ENCODE assay signal across 13 cellular contexts in genomic region chr10:117545141-117546019, GRCh38. TPM values are rescaled to one million over a fixed set of nuclear protein-coding genes. Genes with fewer than 3 reads are reported as not detected.
DNase-seq lines count a peak whose midpoint lies in the region; ATAC-seq, FAIRE-seq and TF ChIP-seq lines count a peak whose summit lies in the region.
"Had no signal": no experiment of that assay in that cellular context is flagged by ENCODE, and none has a peak within 500 bp of the region (broad histone marks: within the 10 kb centered on the region; RNA-seq: fewer than 3 reads in every experiment).

No MANE protein-coding gene starts in this region.

- H3K4me1 ChIP-seq in HUES6 (ENCODE audit: control insufficient read depth, insufficient read depth, low read length) (peaks cover 40% of the 10 kb centered on the region), HepG2 (ENCODE audit: insufficient read depth, low read length) (peaks cover 7% of the 10 kb centered on the region), stomach smooth muscle (ENCODE audit: control insufficient read depth, insufficient read depth, low read length) (peaks cover 44% of the 10 kb centered on the region)

- H3K4me3 ChIP-seq in HUES6 (ENCODE audit: low read depth, low read length), result peak overlapping the region; percentile 49
- H3K4me3 ChIP-seq in HepG2 (replicated peaks in 1 of 3; ENCODE audit: insufficient read depth in 1 of 3, low read depth in 2 of 3, low read length in 3 of 3), result no peak overlapping the region
- H3K4me3 ChIP-seq in stomach smooth muscle (ENCODE audit: low read length in 2 of 2), result peak overlapping the region; percentile 31 to 61

- H4K20me1 ChIP-seq in HepG2 (ENCODE audit: insufficient read depth, low read length), result no peaks in the 10 kb centered on the region

- H3K79me2 ChIP-seq in HepG2 (ENCODE audit: insufficient read depth, low read length), result no peaks in the 10 kb centered on the region

- DNase-seq in HepG2 (ENCODE audit: low spot score) (no peak), dedifferentiated amniotic fluid mesenchymal stem cell (ENCODE audit: extremely low spot score) (no peak)
- DNase-seq in stimulated activated CD4-positive, alpha-beta T cell treated with anti-CD3 and anti-CD28 coated beads, Interleukin-2, amount 100 ng/mL, for 24 hours, result no peak
- DNase-seq: GF-D8, NCI-H2171, transverse colon had no signal

- POLR2A ChIA-PET in HepG2 (lab: Yijun Ruan, JAX), result no interaction called here

- ATAC-seq in HepG2 (peak; percentile 50), GM19351 (IDR thresholded peaks at IDR 0.05; ENCODE audit: unreplicated experiment) (no peak)
- ATAC-seq: sciatic nerve had no signal

- H3K27me3 ChIP-seq in HUES6 (ENCODE audit: control insufficient read depth, insufficient read depth, low read length) (peaks cover 100% of the 10 kb centered on the region), HepG2 (ENCODE audit: control insufficient read depth in 1 of 2, insufficient read depth in 2 of 2, low read length in 2 of 2) (peaks cover 20 to 83% of the 10 kb centered on the region in 2 experiments), stomach smooth muscle (ENCODE audit: control insufficient read depth in 1 of 2, insufficient read depth in 2 of 2, low read length in 2 of 2) (peaks cover 71 to 94% of the 10 kb centered on the region in 2 donors)

- intact Hi-C loops in HepG2 (cut with micrococcal nuclease; ENCODE audit: unreplicated experiment), result no loop called here

- H3K36me3 ChIP-seq in HUES6 (ENCODE audit: control insufficient read depth, insufficient read depth, low read length) (no peaks in the 10 kb centered on the region), HepG2 (replicated peaks in 1 of 2; ENCODE audit: control insufficient read depth in 1 of 2, insufficient read depth in 2 of 2, low read length in 2 of 2) (no peaks in the 10 kb centered on the region), stomach smooth muscle (ENCODE audit: control insufficient read depth in 2 of 2, insufficient read depth in 2 of 2, low read length in 2 of 2) (no peaks in the 10 kb centered on the region)
- H3K36me3 ChIP-seq: transverse colon had no signal

- H3K27ac ChIP-seq in HUES6 (ENCODE audit: low read depth, low read length) (no peak overlapping the region), cingulate gyrus (ENCODE audit: low read depth, low read length) (peak overlapping the region; percentile 88), HepG2 (ENCODE audit: extremely low read length, insufficient read depth, low read length) (no peak overlapping the region), stomach smooth muscle (ENCODE audit: low read length) (no peak overlapping the region)
- H3K27ac ChIP-seq: HL-60, transverse colon had no signal

- no peak for TF ChIP-seq EP300 in HepG2 (IDR thresholded peaks at IDR 0.05; ENCODE audit: low read depth in 2 of 2, low read length in 2 of 2)
- no peak for TF ChIP-seq EP300 in HepG2 (CRISPR knock-in tag; IDR thresholded peaks at IDR 0.05; ENCODE audit: borderline replicate concordance)

- H3K9ac ChIP-seq in HUES6 (ENCODE audit: low read length), result no peak overlapping the region
- H3K9ac ChIP-seq in HepG2 (ENCODE audit: insufficient read depth, low read depth, low read length), result no peak overlapping the region
- no peak overlapping the region for H3K9ac ChIP-seq in stomach smooth muscle (ENCODE audit: low read length in 2 of 2)

- no peak for TF ChIP-seq POLR2A in HepG2 (IDR thresholded peaks at IDR 0.05; ENCODE audit: insufficient read depth in 1 of 2, low read depth in 2 of 2, low read length in 2 of 2)

- no peak for TF ChIP-seq RAD21 in HepG2 (CRISPR knock-in tag; IDR thresholded peaks at IDR 0.05)

- BruUV-seq in HepG2 (replicated peaks; lab: Mats Ljungman, UMichigan), result no TSS peak

- no peak overlapping the region for H2AFZ ChIP-seq in HepG2 (ENCODE audit: low read length)

- in situ Hi-C loops in HepG2 (cut with HindIII; ENCODE audit: extremely low pct_ligation_motif_present, low pct_unique_long_range_greater_than_20kb), result loop anchor here (25.0 kb wide), 1 partner anchor 567 kb away; no protein-coding TSS in a partner anchor

- CTCF ChIA-PET in HepG2 (lab: Yijun Ruan, JAX; ENCODE audit: low intra/inter-chr PET ratio, low total read pairs), result no interaction called here

- 12% methylated on average over 6 of the region's 67 CpGs for WGBS in HepG2 (ENCODE audit: low lambda C conversion rate)

- H3K9me3 ChIP-seq in HUES6 (ENCODE audit: control insufficient read depth, insufficient read depth, low read depth, low read length) (no peaks in the 10 kb centered on the region), HepG2 (ENCODE audit: low read length) (no peaks in the 10 kb centered on the region), stomach smooth muscle (ENCODE audit: control insufficient read depth in 2 of 2, low read length in 2 of 2) (peaks cover 0 to 3% of the 10 kb centered on the region in 2 donors)
- H3K9me3 ChIP-seq: transverse colon had no signal

- H3K4me2 ChIP-seq in HepG2 (ENCODE audit: low read depth, low read length), result no peak overlapping the region

- FAIRE-seq in HepG2 (lab: Jason Lieb, UNC), result no peak
- FAIRE-seq: frontal cortex had no signal

- TF ChIP-seq CTCF in HepG2 (CRISPR knock-in tag; IDR thresholded peaks at IDR 0.05), result no peak

TF ChIP-seq in HepG2, 621 proteins besides CTCF, POLR2A, EP300 and RAD21 (continues in another document):
- TF ChIP-seq ZBTB44 (CRISPR knock-in tag; IDR thresholded peaks at IDR 0.05), result no peak
- TF ChIP-seq MTF2 (CRISPR knock-in tag; IDR thresholded peaks at IDR 0.05; ENCODE audit: borderline replicate concordance), result peak; percentile 74; the same call in 1 of the 2 replicates
- TF ChIP-seq KMT2A (CRISPR knock-in tag; IDR thresholded peaks at IDR 0.05), result no peak
- TF ChIP-seq ZBTB38 (CRISPR knock-in tag; IDR thresholded peaks at IDR 0.05), result no peak
- no peak for TF ChIP-seq KDM5B (CRISPR knock-in tag; IDR thresholded peaks at IDR 0.05; ENCODE audit: borderline replicate concordance)
- TF ChIP-seq SMARCC2 (IDR thresholded peaks at IDR 0.05), result no peak
- TF ChIP-seq ZSCAN9 (CRISPR knock-in tag; IDR thresholded peaks at IDR 0.05; ENCODE audit: borderline replicate concordance), result no peak
- no peak for TF ChIP-seq RAD51 (IDR thresholded peaks at IDR 0.05; ENCODE audit: borderline replicate concordance)
- no peak for TF ChIP-seq MAX (IDR thresholded peaks at IDR 0.05)

RNA-seq across cellular contexts. Expression of gene EMX2, which starts 2.8 kb away (rescaled TPM):
- not detected in 2 replicates for total RNA-seq in HepG2 (2016; rRNA removed; fragmentation: Illumina TruSeq; extraction: Trizol)
- not detected in 2 replicates for total RNA-seq in HepG2 (2016; cell fraction: cytosol; rRNA removed; fragmentation: Illumina TruSeq; extraction: Trizol; ENCODE audit: low read depth)
- not detected in 2 replicates for total RNA-seq in HepG2 (2016; cell fraction: insoluble cytoplasmic fraction; rRNA removed; fragmentation: Illumina TruSeq; extraction: Trizol)
- not detected in 2 replicates for total RNA-seq in HepG2 (2016; cell fraction: membrane; rRNA removed; fragmentation: Illumina TruSeq; extraction: Trizol)
- total RNA-seq in HepG2 (2016; cell fraction: nucleus; rRNA removed; fragmentation: Illumina TruSeq; extraction: Trizol), result not detected in 2 replicates
- not detected in 2 replicates for polyA plus RNA-seq in HepG2 (2011; rRNA removed)
- polyA plus RNA-seq in HepG2 (2011; cell fraction: cytosol; rRNA removed), result not detected in 2 replicates
- not detected in 2 replicates for polyA plus RNA-seq in HepG2 (2011; cell fraction: nucleus; rRNA removed)
- 0.07 TPM in 1 of 2 replicates, not detected in the other for polyA plus RNA-seq in HepG2 (2012)
- polyA plus RNA-seq in HepG2 (2016; cell fraction: cytosol; fragmentation: Illumina TruSeq; extraction: Trizol; ENCODE audit: low read depth), result not detected in 2 replicates
- not detected in 2 replicates for polyA plus RNA-seq in HepG2 (2016; cell fraction: insoluble cytoplasmic fraction; fragmentation: Illumina TruSeq; extraction: Trizol; ENCODE audit: low read depth)
- not detected in 2 replicates for polyA plus RNA-seq in HepG2 (2016; cell fraction: membrane; fragmentation: Illumina TruSeq; extraction: Trizol; ENCODE audit: low read depth)
- polyA plus RNA-seq in HepG2 (2016; cell fraction: nucleus; fragmentation: Illumina TruSeq; extraction: Trizol; ENCODE audit: insufficient read depth, low read depth), result not detected in 2 replicates
- not detected in 2 replicates for polyA minus RNA-seq in HepG2 (2011; rRNA and poly(A)+ RNA removed; ENCODE audit: low replicate concordance)
- not detected in 2 replicates for polyA minus RNA-seq in HepG2 (2011; cell fraction: cytosol; rRNA and poly(A)+ RNA removed)
- polyA minus RNA-seq in HepG2 (2011; cell fraction: nucleus; rRNA and poly(A)+ RNA removed), result not detected in 2 replicates

Comparison
In these comparisons a context has a peak if more than half of its experiments do, and no peak if none do; other contexts are left out.
1. H3K4me3 ChIP-seq: peak in HUES6 (single experiment) and stomach smooth muscle (2 of 2); none in HepG2 (0 of 3).